Comparison of ENCODE assay signal across 1 cellular context in genomic region chr4:69832326-69833030, GRCh38.
TF ChIP-seq lines count a peak whose summit lies in the region.

No MANE protein-coding gene starts in this region.

TF ChIP-seq in HepG2, 621 proteins besides CTCF, POLR2A, EP300 and RAD21 (continued from another document and continues in another):
- TF ChIP-seq ZNF572 (CRISPR knock-in tag; IDR thresholded peaks at IDR 0.05) (no peak), ZBTB34 (CRISPR knock-in tag; IDR thresholded peaks at IDR 0.05) (0 out of 2 replicates have a peak, but pooled peaks have one; percentile 55), RXRB (CRISPR knock-in tag; IDR thresholded peaks at IDR 0.05; ENCODE audit: borderline replicate concordance) (peak; percentile 99), ZNF589 (CRISPR knock-in tag; conservative IDR thresholded peaks at IDR 0.05) (no peak), IRF2 (CRISPR knock-in tag; IDR thresholded peaks at IDR 0.05) (peak; percentile 88), TERF1 (CRISPR knock-in tag; IDR thresholded peaks at IDR 0.05) (no peak), NR2F6 (IDR thresholded peaks at IDR 0.05) (peak; percentile 93), NR2F6 (CRISPR knock-in tag; IDR thresholded peaks at IDR 0.05) (peak; percentile 92), ZNF513 (CRISPR knock-in tag; conservative IDR thresholded peaks at IDR 0.05) (no peak), ADNP (CRISPR knock-in tag; IDR thresholded peaks at IDR 0.05) (no peak), ATF2 (CRISPR knock-in tag; IDR thresholded peaks at IDR 0.05) (0 out of 2 replicates have a peak, but pooled peaks have one; percentile 42), PAWR (CRISPR knock-in tag; IDR thresholded peaks at IDR 0.05; ENCODE audit: borderline replicate concordance) (no peak), KIAA2018 (CRISPR knock-in tag; IDR thresholded peaks at IDR 0.05; ENCODE audit: borderline replicate concordance) (no peak), SMYD3 (CRISPR knock-in tag; IDR thresholded peaks at IDR 0.05) (peak; percentile 56; the same call in 1 of the 2 replicates), ZKSCAN5 (CRISPR knock-in tag; IDR thresholded peaks at IDR 0.05) (no peak), SP5 (CRISPR knock-in tag; IDR thresholded peaks at IDR 0.05; ENCODE audit: borderline replicate concordance, low read depth) (0 out of 2 replicates have a peak, but pooled peaks have one; percentile 23), MED1 (CRISPR knock-in tag; IDR thresholded peaks at IDR 0.05) (peak; percentile 99), ZSCAN22 (CRISPR knock-in tag; IDR thresholded peaks at IDR 0.05) (no peak), NBN (conservative IDR thresholded peaks at IDR 0.05) (no peak), MAZ (IDR thresholded peaks at IDR 0.05; ENCODE audit: borderline replicate concordance, low read depth, low read length) (peak; percentile 55; the same call in 1 of the 2 replicates), MAZ (CRISPR knock-in tag; IDR thresholded peaks at IDR 0.05; ENCODE audit: low read depth) (peak; percentile 66), ZNF772 (CRISPR knock-in tag; IDR thresholded peaks at IDR 0.05) (no peak), NFYC (CRISPR knock-in tag; IDR thresholded peaks at IDR 0.05) (no peak), KLF11 (CRISPR knock-in tag; IDR thresholded peaks at IDR 0.05) (0 out of 2 replicates have a peak, but pooled peaks have one; percentile 35), TOPORS (CRISPR knock-in tag; IDR thresholded peaks at IDR 0.05) (peak; percentile 45; the same call in 1 of the 2 replicates), ZEB1 (IDR thresholded peaks at IDR 0.05; ENCODE audit: insufficient replicate concordance, low read depth) (no peak), ZNF547 (CRISPR knock-in tag; IDR thresholded peaks at IDR 0.05) (no peak), RXRA (CRISPR knock-in tag; IDR thresholded peaks at IDR 0.05) (peak; percentile 93; the same call in 1 of the 2 replicates), JARID2 (CRISPR knock-in tag; IDR thresholded peaks at IDR 0.05; ENCODE audit: insufficient replicate concordance) (no peak), ZNF326 (CRISPR knock-in tag; IDR thresholded peaks at IDR 0.05; ENCODE audit: borderline replicate concordance) (no peak), NFE2L2 (IDR thresholded peaks at IDR 0.05; ENCODE audit: low read length) (no peak), SMARCE1 (IDR thresholded peaks at IDR 0.05; ENCODE audit: borderline replicate concordance) (no peak), MXD1 (CRISPR knock-in tag; IDR thresholded peaks at IDR 0.05) (no peak), PHF21A (CRISPR knock-in tag; IDR thresholded peaks at IDR 0.05) (peak; percentile 95), SMC3 (IDR thresholded peaks at IDR 0.05; ENCODE audit: low read length) (no peak; the same call in 1 of the 2 replicates), MEF2D (CRISPR knock-in tag; IDR thresholded peaks at IDR 0.05) (peak; percentile 96)
- TF ChIP-seq, protein P1, sequence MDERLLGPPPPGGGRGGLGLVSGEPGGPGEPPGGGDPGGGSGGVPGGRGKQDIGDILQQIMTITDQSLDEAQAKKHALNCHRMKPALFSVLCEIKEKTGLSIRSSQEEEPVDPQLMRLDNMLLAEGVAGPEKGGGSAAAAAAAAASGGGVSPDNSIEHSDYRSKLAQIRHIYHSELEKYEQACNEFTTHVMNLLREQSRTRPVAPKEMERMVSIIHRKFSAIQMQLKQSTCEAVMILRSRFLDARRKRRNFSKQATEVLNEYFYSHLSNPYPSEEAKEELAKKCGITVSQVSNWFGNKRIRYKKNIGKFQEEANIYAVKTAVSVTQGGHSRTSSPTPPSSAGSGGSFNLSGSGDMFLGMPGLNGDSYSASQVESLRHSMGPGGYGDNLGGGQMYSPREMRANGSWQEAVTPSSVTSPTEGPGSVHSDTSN (CRISPR knock-in tag; IDR thresholded peaks at IDR 0.05), result no peak
- TF ChIP-seq, protein P2, sequence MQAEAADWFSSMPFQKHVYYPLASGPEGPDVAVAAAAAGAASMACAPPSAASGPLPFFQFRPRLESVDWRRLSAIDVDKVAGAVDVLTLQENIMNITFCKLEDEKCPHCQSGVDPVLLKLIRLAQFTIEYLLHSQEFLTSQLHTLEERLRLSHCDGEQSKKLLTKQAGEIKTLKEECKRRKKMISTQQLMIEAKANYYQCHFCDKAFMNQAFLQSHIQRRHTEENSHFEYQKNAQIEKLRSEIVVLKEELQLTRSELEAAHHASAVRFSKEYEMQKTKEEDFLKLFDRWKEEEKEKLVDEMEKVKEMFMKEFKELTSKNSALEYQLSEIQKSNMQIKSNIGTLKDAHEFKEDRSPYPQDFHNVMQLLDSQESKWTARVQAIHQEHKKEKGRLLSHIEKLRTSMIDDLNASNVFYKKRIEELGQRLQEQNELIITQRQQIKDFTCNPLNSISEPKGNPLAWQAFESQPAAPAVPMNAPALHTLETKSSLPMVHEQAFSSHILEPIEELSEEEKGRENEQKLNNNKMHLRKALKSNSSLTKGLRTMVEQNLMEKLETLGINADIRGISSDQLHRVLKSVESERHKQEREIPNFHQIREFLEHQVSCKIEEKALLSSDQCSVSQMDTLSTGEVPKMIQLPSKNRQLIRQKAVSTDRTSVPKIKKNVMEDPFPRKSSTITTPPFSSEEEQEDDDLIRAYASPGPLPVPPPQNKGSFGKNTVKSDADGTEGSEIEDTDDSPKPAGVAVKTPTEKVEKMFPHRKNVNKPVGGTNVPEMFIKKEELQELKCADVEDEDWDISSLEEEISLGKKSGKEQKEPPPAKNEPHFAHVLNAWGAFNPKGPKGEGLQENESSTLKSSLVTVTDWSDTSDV (CRISPR knock-in tag; IDR thresholded peaks at IDR 0.05), result no peak
- TF ChIP-seq, protein P3, sequence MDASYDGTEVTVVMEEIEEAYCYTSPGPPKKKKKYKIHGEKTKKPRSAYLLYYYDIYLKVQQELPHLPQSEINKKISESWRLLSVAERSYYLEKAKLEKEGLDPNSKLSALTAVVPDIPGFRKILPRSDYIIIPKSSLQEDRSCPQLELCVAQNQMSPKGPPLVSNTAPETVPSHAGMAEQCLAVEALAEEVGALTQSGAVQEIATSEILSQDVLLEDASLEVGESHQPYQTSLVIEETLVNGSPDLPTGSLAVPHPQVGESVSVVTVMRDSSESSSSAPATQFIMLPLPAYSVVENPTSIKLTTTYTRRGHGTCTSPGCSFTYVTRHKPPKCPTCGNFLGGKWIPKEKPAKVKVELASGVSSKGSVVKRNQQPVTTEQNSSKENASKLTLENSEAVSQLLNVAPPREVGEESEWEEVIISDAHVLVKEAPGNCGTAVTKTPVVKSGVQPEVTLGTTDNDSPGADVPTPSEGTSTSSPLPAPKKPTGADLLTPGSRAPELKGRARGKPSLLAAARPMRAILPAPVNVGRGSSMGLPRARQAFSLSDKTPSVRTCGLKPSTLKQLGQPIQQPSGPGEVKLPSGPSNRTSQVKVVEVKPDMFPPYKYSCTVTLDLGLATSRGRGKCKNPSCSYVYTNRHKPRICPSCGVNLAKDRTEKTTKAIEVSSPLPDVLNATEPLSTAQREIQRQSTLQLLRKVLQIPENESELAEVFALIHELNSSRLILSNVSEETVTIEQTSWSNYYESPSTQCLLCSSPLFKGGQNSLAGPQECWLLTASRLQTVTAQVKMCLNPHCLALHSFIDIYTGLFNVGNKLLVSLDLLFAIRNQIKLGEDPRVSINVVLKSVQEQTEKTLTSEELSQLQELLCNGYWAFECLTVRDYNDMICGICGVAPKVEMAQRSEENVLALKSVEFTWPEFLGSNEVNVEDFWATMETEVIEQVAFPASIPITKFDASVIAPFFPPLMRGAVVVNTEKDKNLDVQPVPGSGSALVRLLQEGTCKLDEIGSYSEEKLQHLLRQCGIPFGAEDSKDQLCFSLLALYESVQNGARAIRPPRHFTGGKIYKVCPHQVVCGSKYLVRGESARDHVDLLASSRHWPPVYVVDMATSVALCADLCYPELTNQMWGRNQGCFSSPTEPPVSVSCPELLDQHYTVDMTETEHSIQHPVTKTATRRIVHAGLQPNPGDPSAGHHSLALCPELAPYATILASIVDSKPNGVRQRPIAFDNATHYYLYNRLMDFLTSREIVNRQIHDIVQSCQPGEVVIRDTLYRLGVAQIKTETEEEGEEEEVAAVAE (CRISPR knock-in tag; IDR thresholded peaks at IDR 0.05; ENCODE audit: borderline replicate concordance), result no peak
